15 cellular contexts compared by ENCODE assay signal in genomic region chr19:48196933-48197665, GRCh38. TPM values are rescaled to one million over a fixed set of nuclear protein-coding genes. Genes with fewer than 3 reads are reported as not detected.
A peak's percentile ranks its signal among the peaks of the same experiment; 100 is the strongest.
DNase-seq lines count a peak whose midpoint lies in the region; ATAC-seq and TF ChIP-seq lines count a peak whose summit lies in the region.
"Had no signal": no experiment of that assay in that cellular context is flagged by ENCODE, and none has a peak within 500 bp of the region (broad histone marks: within the 10 kb centered on the region; RNA-seq: fewer than 3 reads in every experiment).

No MANE protein-coding gene starts in this region.

- H3K27ac Mint-ChIP-seq in T-helper 17 cell (peak overlapping the region; percentile 48), type B pancreatic cell (peak overlapping the region; percentile 23)
- H3K27ac Mint-ChIP-seq: activated CD8-positive, alpha-beta memory T cell treated with anti-CD3 and anti-CD28 coated beads, Interleukin-2, amount 10 ng/mL, durations not matched to agents 7 days and 5 days; activated naive CD8-positive, alpha-beta T cell treated with anti-CD3 and anti-CD28 coated beads, Interleukin-2, amount 50 U/mL, for 24 hours had no signal

- H3K27me3 Mint-ChIP-seq in T-helper 17 cell (no peaks in the 10 kb centered on the region), type B pancreatic cell (no peaks in the 10 kb centered on the region)
- H3K27me3 Mint-ChIP-seq: activated CD8-positive, alpha-beta memory T cell treated with anti-CD3 and anti-CD28 coated beads, Interleukin-2, amount 10 ng/mL, durations not matched to agents 7 days and 5 days; activated naive CD8-positive, alpha-beta T cell treated with anti-CD3 and anti-CD28 coated beads, Interleukin-2, amount 50 U/mL, for 24 hours had no signal

- no peaks in the 10 kb centered on the region for H3K36me3 Mint-ChIP-seq in T-helper 17 cell (ENCODE audit: low read depth)
- peaks cover 4% of the 10 kb centered on the region for H3K36me3 Mint-ChIP-seq in type B pancreatic cell

- DNase-seq in activated CD8-positive, alpha-beta memory T cell treated with anti-CD3 and anti-CD28 coated beads, Interleukin-2, amount 50 U/mL, for 48 hours, result peak; percentile 46
- DNase-seq in activated CD8-positive, alpha-beta memory T cell treated with anti-CD3 and anti-CD28 coated beads, Interleukin-2, amount 50 U/mL, for 4 hours, result no peak
- no peak for DNase-seq in T-helper 17 cell
- no peak for DNase-seq in left cardiac atrium
- no peak for DNase-seq in type B pancreatic cell (ENCODE audit: extremely low spot score, unreplicated experiment)
- DNase-seq in kidney glomerular epithelial cell (lab: John Stamatoyannopoulos, UW), result no peak
- DNase-seq in SHP77 (lab: John Stamatoyannopoulos, UW), result no peak
- DNase-seq in AG08396 (ENCODE audit: low spot score), result no peak
- DNase-seq: activated CD8-positive, alpha-beta memory T cell treated with anti-CD3 and anti-CD28 coated beads, Interleukin-2, amount 10 ng/mL, durations not matched to agents 7 days and 5 days; activated naive CD8-positive, alpha-beta T cell treated with anti-CD3 and anti-CD28 coated beads, Interleukin-2, amount 50 U/mL, for 24 hours; mesenchymal stem cell; NCI-H1417 treated with DMSO at 0.1 percent for 48 hours; NCI-H524 had no signal

- TF ChIP-seq CTCF in type B pancreatic cell (conservative IDR thresholded peaks at IDR 0.05), result no peak

- intact Hi-C loops in left cardiac atrium (cut with DNase I), result no loop called here

- H3K4me3 Mint-ChIP-seq in T-helper 17 cell, result no peak overlapping the region
- no peak overlapping the region for H3K4me3 Mint-ChIP-seq in type B pancreatic cell
- H3K4me3 Mint-ChIP-seq: activated CD8-positive, alpha-beta memory T cell treated with anti-CD3 and anti-CD28 coated beads, Interleukin-2, amount 10 ng/mL, durations not matched to agents 7 days and 5 days; activated naive CD8-positive, alpha-beta T cell treated with anti-CD3 and anti-CD28 coated beads, Interleukin-2, amount 50 U/mL, for 24 hours had no signal

- ATAC-seq in T-helper 17 cell (no peak), left cardiac atrium (peak; percentile 46 to 71)
- ATAC-seq: activated CD8-positive, alpha-beta memory T cell treated with anti-CD3 and anti-CD28 coated beads, Interleukin-2, amount 10 ng/mL, durations not matched to agents 7 days and 5 days; GM12878 had no signal

- peaks cover 16% of the 10 kb centered on the region for H3K4me1 Mint-ChIP-seq in T-helper 17 cell
- H3K4me1 Mint-ChIP-seq in type B pancreatic cell (ENCODE audit: unreplicated experiment), result peaks cover 6% of the 10 kb centered on the region

- H3K9me3 ChIP-seq in T-helper 17 cell (ENCODE audit: control insufficient read depth, low read length, poor library complexity, severe bottlenecking), result no peaks in the 10 kb centered on the region
- H3K9me3 ChIP-seq: pancreas had no signal

- H3K9me3 Mint-ChIP-seq in type B pancreatic cell, result no peaks in the 10 kb centered on the region
- H3K9me3 Mint-ChIP-seq: activated naive CD8-positive, alpha-beta T cell treated with anti-CD3 and anti-CD28 coated beads, Interleukin-2, amount 50 U/mL, for 24 hours had no signal

RNA-seq across cellular contexts. Expression of gene ZSWIM9, which starts 26.6 kb away (rescaled TPM):
- total RNA-seq in T-helper 17 cell (1 to 10 TPM; 4.0 to 4.8 TPM), left cardiac atrium (1 to 10 TPM; 4.6 to 6.2 TPM), type B pancreatic cell (ENCODE audit: low replicate concordance) (6.7 and 10.7 TPM in 2 replicates)

RNA-seq across cellular contexts. Expression of gene LIG1, which starts 27.0 kb away (rescaled TPM):
- total RNA-seq in T-helper 17 cell, result 10 to 100 TPM; 47.1 to 58.0 TPM
- total RNA-seq in left cardiac atrium, result 1 to 10 TPM; 5.8 to 7.4 TPM
- 48.4 and 84.9 TPM in 2 replicates for total RNA-seq in type B pancreatic cell (ENCODE audit: low replicate concordance)

RNA-seq across cellular contexts. Expression of gene CARD8, which starts 58.6 kb away (rescaled TPM):
- total RNA-seq in T-helper 17 cell (100 to 1,000 TPM; 127 to 164 TPM), left cardiac atrium (10 to 100 TPM; 33.5 to 37.4 TPM), type B pancreatic cell (ENCODE audit: low replicate concordance) (21.9 and 50.4 TPM in 2 replicates)
